In the genomic region with DNA sequence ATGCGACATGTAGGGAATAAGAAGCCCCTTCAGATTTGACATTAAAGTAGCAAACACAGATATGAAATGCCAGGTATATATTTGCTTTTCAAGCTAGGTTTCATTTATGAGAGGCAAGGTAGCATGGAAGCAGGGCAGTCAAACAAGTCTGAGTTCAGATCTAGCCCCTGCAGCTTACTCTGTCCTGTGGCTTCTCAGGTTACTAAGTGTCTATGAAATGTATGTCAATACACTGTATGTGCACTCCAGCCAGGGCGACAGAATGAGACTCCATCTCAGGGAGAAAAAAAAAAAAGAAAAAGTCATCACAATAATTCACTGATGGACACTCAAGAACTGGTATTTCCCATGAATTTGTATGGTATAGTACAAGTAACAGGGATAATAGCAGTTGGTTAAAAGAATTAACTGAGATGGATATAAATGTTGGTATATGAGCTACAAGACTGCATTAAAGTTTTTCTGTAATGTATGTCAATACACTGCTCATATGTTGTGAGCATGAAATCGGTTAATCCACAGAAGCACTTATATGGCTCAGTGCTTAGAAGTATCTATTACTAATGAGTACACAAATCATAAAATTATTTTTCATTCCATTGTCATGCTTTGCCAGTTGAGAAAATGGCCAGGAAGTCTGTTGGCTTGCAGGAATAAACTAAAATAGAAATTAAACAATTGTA, we compare ENCODE assay signal across 23 cellular contexts. TPM values are rescaled to one million over a fixed set of nuclear protein-coding genes. Genes with fewer than 3 reads are reported as not detected.
DNase-seq lines count a peak whose midpoint lies in the region; ATAC-seq and TF ChIP-seq lines count a peak whose summit lies in the region.
"Had no signal": no experiment of that assay in that cellular context is flagged by ENCODE, and none has a peak within 500 bp of the region (broad histone marks: within the 10 kb centered on the region; RNA-seq: fewer than 3 reads in every experiment).

No MANE protein-coding gene starts in this region.

- H2BK15ac ChIP-seq in neuronal stem cell (ENCODE audit: low read length): no peak overlapping the region

- H3K36me3 ChIP-seq in neuronal stem cell (replicated peaks in 1 of 2; ENCODE audit: control insufficient read depth in 2 of 2, insufficient read depth in 2 of 2, low read length in 2 of 2): peaks cover 0 to under 1% of the 10 kb centered on the region in 2 donors
- H3K36me3 ChIP-seq: BLaER1, esophagus squamous epithelium, vagina had no signal

- no peak overlapping the region for H2BK12ac ChIP-seq in neuronal stem cell (ENCODE audit: low read length)

- no peak overlapping the region for H3K9ac ChIP-seq in neuronal stem cell (ENCODE audit: low read depth, low read length, poor library complexity)
- H3K9ac ChIP-seq: BLaER1, neural progenitor cell had no signal

- no peaks in the 10 kb centered on the region for H3K27me3 Mint-ChIP-seq in progenitor cell of endocrine pancreas
- H3K27me3 Mint-ChIP-seq: effector memory CD8-positive, alpha-beta T cell had no signal

- H4K8ac ChIP-seq in neuronal stem cell (ENCODE audit: low read depth, low read length): no peak overlapping the region

- peaks cover 0 to 1% (median 0%) of the 10 kb centered on the region in 3 experiments for H3K27me3 ChIP-seq in neuronal stem cell (ENCODE audit: control insufficient read depth in 3 of 3, insufficient read depth in 3 of 3, low read depth in 1 of 3, low read length in 3 of 3)
- H3K27me3 ChIP-seq: BLaER1, esophagus squamous epithelium, neural progenitor cell, vagina had no signal

- H2BK120ac ChIP-seq in neuronal stem cell (ENCODE audit: low read depth, low read length): no peak overlapping the region

- H3K4me3 ChIP-seq in neuronal stem cell (ENCODE audit: low read length in 2 of 2): no peak overlapping the region
- H3K4me3 ChIP-seq: A549, BLaER1, esophagus squamous epithelium, neural progenitor cell, vagina had no signal

- WGBS in neuronal stem cell (ENCODE audit: extremely low coverage in 2 of 2, insufficient read length in 2 of 2, insufficient replicate concordance in 1 of 2), 2 donors: no CpG with 5 or more reads among the region's 3 CpGs

- H3K9me3 ChIP-seq in neuronal stem cell (replicated peaks in 1 of 2; ENCODE audit: control insufficient read depth in 2 of 2, insufficient read depth in 1 of 2, low read depth in 1 of 2, low read length in 2 of 2): no peaks in the 10 kb centered on the region
- H3K9me3 ChIP-seq: A549, BLaER1, esophagus squamous epithelium, vagina had no signal

- peak overlapping the region; percentile 16 for H3K4me3 Mint-ChIP-seq in progenitor cell of endocrine pancreas (ENCODE audit: low read depth)
- H3K4me3 Mint-ChIP-seq: activated naive CD4-positive, alpha-beta T cell treated with anti-CD3 and anti-CD28 coated beads, Interleukin-2, amount 10 ng/mL, durations not matched to agents 7 days and 5 days; activated T-cell treated with anti-CD3 and anti-CD28 coated beads, Interleukin-2, amount 50 U/mL, for 4 hours; effector memory CD8-positive, alpha-beta T cell; H9; neural progenitor cell had no signal

- H3K4me1 ChIP-seq in neuronal stem cell (ENCODE audit: control insufficient read depth in 2 of 2, insufficient read depth in 1 of 2, low read depth in 1 of 2, low read length in 2 of 2): peaks cover 4 to 5% of the 10 kb centered on the region in 2 donors

- H3K9me3 Mint-ChIP-seq in progenitor cell of endocrine pancreas (ENCODE audit: low read depth): no peaks in the 10 kb centered on the region
- H3K9me3 Mint-ChIP-seq: activated naive CD4-positive, alpha-beta T cell treated with anti-CD3 and anti-CD28 coated beads, Interleukin-2, amount 10 ng/mL, durations not matched to agents 7 days and 5 days; activated T-cell treated with anti-CD3 and anti-CD28 coated beads, Interleukin-2, amount 50 U/mL, for 4 hours; effector memory CD8-positive, alpha-beta T cell; H9; neural progenitor cell had no signal

- H2AK5ac ChIP-seq in neuronal stem cell (ENCODE audit: low read depth, low read length): no peak overlapping the region

- no peak overlapping the region for H3K4ac ChIP-seq in neuronal stem cell (ENCODE audit: low read length)

- no peak overlapping the region for H2BK5ac ChIP-seq in neuronal stem cell (ENCODE audit: low read length)

- ATAC-seq in GM18517 (IDR thresholded peaks at IDR 0.05; ENCODE audit: unreplicated experiment) (no peak), HG03521 (IDR thresholded peaks at IDR 0.05; ENCODE audit: unreplicated experiment) (no peak)
- ATAC-seq: A549; activated T-cell treated with anti-CD3 and anti-CD28 coated beads, Interleukin-2, amount 50 U/mL, for 4 hours; effector memory CD8-positive, alpha-beta T cell; left cardiac atrium had no signal

- H3K27ac Mint-ChIP-seq in progenitor cell of endocrine pancreas: peak overlapping the region; percentile 87
- H3K27ac Mint-ChIP-seq: activated naive CD4-positive, alpha-beta T cell treated with anti-CD3 and anti-CD28 coated beads, Interleukin-2, amount 10 ng/mL, durations not matched to agents 7 days and 5 days; neural progenitor cell had no signal

- DNase-seq in NCI-H2196 (lab: John Stamatoyannopoulos, UW; ENCODE audit: unreplicated experiment) (peak; percentile 22), NCI-H2196 treated with DMSO at 0.1 percent for 48 hours (lab: John Stamatoyannopoulos, UW; ENCODE audit: unreplicated experiment) (no peak), NCI-H187 (lab: John Stamatoyannopoulos, UW) (peak; percentile 20 to 55), NCI-H748 treated with DMSO at 0.1 percent for 48 hours (lab: John Stamatoyannopoulos, UW) (peak; percentile 40), progenitor cell of endocrine pancreas (ENCODE audit: low spot score, unreplicated experiment) (no peak), neuronal stem cell (ENCODE audit: low spot score) (no peak)
- DNase-seq: activated CD4-positive, CD25-positive, alpha-beta regulatory T cell treated with anti-CD3 and anti-CD28 coated beads, Interleukin-2, amount 50 U/mL, for 72 hours; activated naive CD4-positive, alpha-beta T cell treated with anti-CD3 and anti-CD28 coated beads, Interleukin-2, amount 10 ng/mL, durations not matched to agents 7 days and 5 days; activated T-cell treated with anti-CD3 and anti-CD28 coated beads, Interleukin-2, amount 50 U/mL, for 4 hours; effector memory CD8-positive, alpha-beta T cell; esophagus squamous epithelium; H9; left cardiac atrium; mesenchymal stem cell; MM.1S; NCI-H446 treated with DMSO at 0.1 percent for 48 hours; stimulated activated CD4-positive, alpha-beta T cell treated with anti-CD3 and anti-CD28 coated beads, Interleukin-4, amount 100 ng/mL, for 24 hours had no signal

- no peak overlapping the region for H4K91ac ChIP-seq in neuronal stem cell (ENCODE audit: low read depth, low read length, poor library complexity)

- peaks cover 19% of the 10 kb centered on the region for H3K4me1 Mint-ChIP-seq in progenitor cell of endocrine pancreas (ENCODE audit: low read depth)

- H3K4me2 ChIP-seq in neuronal stem cell (ENCODE audit: insufficient read depth, low read length, poor library complexity, severe bottlenecking): no peak overlapping the region
- H3K4me2 ChIP-seq: A549, BLaER1, neural progenitor cell had no signal

- peaks cover 5% of the 10 kb centered on the region for H3K79me1 ChIP-seq in neuronal stem cell (ENCODE audit: low read depth, low read length)

- H3K18ac ChIP-seq in neuronal stem cell (ENCODE audit: low read length): no peak overlapping the region

- H3K14ac ChIP-seq in neuronal stem cell (ENCODE audit: low read length): no peak overlapping the region

- no peak overlapping the region for H2AFZ ChIP-seq in neuronal stem cell (ENCODE audit: low read length)
- H2AFZ ChIP-seq: neural progenitor cell had no signal

- H3K36me3 Mint-ChIP-seq in progenitor cell of endocrine pancreas (ENCODE audit: insufficient read depth): peaks cover under 1% of the 10 kb centered on the region

- TF ChIP-seq CTCF in progenitor cell of endocrine pancreas (IDR thresholded peaks at IDR 0.05; ENCODE audit: unreplicated experiment): no peak

- no peak overlapping the region for H3K23ac ChIP-seq in neuronal stem cell (ENCODE audit: low read depth, low read length, poor library complexity)

- H3K27ac ChIP-seq in neuronal stem cell (replicated peaks; ENCODE audit: low read length): no peak overlapping the region
- H3K27ac ChIP-seq: A549, BLaER1, esophagus squamous epithelium, neural progenitor cell, vagina had no signal

RNA-seq across cellular contexts. Expression of a gene that starts 2.9 kb away (rescaled TPM):
- total RNA-seq in progenitor cell of endocrine pancreas: 452 and 468 TPM in 2 replicates
- 142 TPM for polyA plus RNA-seq in neuronal stem cell (2013, experiment 1 of 2)
- 142 TPM for polyA plus RNA-seq in neuronal stem cell (2013, experiment 2 of 2)

Comparison
In these comparisons a context has a peak if more than half of its experiments do, and no peak if none do; other contexts are left out.
1. DNase-seq: peak in NCI-H2196 (single experiment), NCI-H187 (2 of 2) and NCI-H748 treated with DMSO at 0.1 percent for 48 hours (single experiment); none in NCI-H2196 treated with DMSO at 0.1 percent for 48 hours (single experiment), progenitor cell of endocrine pancreas (single experiment) and neuronal stem cell (single experiment).